1 cellular context compared by ENCODE assay signal in the genomic region with DNA sequence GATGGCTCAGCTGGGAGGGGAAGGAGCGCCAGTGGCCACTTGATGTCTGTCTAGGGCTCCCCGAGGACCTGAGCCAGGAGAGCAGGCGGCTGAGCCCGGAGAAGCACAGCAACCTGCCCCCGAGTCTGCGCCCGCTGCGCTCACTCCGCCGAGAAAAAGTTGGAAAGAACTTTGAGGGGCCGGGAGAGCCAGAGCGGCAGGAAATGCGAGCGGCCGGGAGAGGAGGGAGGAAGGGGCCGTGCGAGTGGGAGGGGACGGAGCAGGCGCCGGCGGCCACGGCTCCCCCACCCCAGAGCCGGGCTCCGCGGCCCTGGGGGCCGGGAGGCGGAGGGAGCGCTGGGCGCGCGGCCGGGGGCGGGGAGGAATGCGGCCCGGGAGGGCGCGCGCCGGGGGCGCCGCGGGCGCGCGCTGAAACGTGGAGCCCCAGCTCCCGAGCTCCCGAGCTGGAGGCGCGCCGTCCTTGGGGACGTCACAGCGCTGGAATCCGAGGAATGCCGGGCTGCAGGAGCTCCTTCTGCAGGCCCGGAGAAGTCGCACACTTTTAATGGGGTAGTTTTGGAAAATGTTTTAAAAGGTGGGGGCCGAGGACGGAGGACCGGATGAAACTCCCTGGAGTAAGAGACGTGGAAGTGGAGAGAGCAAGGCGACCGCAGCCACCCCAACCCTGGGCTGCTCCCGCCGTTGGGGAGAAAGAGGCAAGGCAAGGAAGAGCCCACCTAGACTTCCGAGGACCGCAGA.
TF ChIP-seq lines count a peak whose summit lies in the region.

A gene (minus strand): TSS at position 167 of the 738 bp plus-strand sequence. CDS start 86,799 bp downstream, outside the sequence.

TF ChIP-seq in HepG2, 621 proteins besides CTCF, POLR2A, EP300 and RAD21 (continued from another document and continues in another):
- TF ChIP-seq, protein P1, sequence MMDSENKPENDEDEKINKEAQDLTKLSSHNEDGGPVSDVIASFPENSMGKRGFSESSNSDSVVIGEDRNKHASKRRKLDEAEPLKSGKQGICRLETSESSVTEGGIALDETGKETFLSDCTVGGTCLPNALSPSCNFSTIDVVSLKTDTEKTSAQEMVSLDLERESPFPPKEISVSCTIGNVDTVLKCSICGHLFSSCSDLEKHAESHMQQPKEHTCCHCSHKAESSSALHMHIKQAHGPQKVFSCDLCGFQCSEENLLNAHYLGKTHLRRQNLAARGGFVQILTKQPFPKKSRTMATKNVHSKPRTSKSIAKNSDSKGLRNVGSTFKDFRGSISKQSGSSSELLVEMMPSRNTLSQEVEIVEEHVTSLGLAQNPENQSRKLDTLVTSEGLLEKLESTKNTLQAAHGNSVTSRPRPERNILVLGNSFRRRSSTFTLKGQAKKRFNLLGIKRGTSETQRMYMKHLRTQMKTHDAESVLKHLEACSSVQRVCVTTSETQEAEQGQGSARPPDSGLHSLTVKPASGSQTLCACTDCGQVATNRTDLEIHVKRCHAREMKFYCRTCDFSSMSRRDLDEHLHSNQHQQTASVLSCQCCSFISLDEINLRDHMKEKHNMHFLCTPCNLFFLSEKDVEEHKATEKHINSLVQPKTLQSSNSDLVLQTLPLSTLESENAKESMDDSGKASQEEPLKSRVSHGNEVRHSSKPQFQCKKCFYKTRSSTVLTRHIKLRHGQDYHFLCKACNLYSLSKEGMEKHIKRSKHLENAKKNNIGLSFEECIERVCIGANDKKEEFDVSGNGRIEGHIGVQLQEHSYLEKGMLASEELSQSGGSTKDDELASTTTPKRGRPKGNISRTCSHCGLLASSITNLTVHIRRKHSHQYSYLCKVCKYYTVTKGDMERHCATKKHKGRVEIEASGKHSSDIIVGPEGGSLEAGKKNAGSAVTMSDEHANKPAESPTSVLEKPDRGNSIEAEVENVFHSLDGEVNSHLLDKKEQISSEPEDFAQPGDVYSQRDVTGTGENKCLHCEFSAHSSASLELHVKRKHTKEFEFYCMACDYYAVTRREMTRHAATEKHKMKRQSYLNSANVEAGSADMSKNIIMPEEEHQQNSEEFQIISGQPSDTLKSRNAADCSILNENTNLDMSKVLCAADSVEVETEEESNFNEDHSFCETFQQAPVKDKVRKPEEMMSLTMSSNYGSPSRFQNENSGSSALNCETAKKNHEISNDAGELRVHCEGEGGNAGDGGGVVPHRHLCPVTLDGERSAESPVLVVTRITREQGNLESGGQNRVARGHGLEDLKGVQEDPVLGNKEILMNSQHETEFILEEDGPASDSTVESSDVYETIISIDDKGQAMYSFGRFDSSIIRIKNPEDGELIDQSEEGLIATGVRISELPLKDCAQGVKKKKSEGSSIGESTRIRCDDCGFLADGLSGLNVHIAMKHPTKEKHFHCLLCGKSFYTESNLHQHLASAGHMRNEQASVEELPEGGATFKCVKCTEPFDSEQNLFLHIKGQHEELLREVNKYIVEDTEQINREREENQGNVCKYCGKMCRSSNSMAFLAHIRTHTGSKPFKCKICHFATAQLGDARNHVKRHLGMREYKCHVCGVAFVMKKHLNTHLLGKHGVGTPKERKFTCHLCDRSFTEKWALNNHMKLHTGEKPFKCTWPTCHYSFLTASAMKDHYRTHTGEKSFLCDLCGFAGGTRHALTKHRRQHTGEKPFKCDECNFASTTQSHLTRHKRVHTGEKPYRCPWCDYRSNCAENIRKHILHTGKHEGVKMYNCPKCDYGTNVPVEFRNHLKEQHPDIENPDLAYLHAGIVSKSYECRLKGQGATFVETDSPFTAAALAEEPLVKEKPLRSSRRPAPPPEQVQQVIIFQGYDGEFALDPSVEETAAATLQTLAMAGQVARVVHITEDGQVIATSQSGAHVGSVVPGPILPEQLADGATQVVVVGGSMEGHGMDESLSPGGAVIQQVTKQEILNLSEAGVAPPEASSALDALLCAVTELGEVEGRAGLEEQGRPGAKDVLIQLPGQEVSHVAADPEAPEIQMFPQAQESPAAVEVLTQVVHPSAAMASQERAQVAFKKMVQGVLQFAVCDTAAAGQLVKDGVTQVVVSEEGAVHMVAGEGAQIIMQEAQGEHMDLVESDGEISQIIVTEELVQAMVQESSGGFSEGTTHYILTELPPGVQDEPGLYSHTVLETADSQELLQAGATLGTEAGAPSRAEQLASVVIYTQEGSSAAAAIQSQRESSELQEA (CRISPR knock-in tag; IDR thresholded peaks at IDR 0.05; ENCODE audit: not compliant biosample characterization) = no peak
- TF ChIP-seq XRCC5 (optimal IDR thresholded peaks at IDR 0.05; ENCODE audit: low read length) (no peak), ZMYM2 (CRISPR knock-in tag; IDR thresholded peaks at IDR 0.05) (no peak), ZNF792 (CRISPR knock-in tag; IDR thresholded peaks at IDR 0.05) (no peak), ZBTB21 (CRISPR knock-in tag; IDR thresholded peaks at IDR 0.05) (no peak), ZNF552 (CRISPR knock-in tag; IDR thresholded peaks at IDR 0.05; ENCODE audit: borderline replicate concordance) (no peak), ISX (CRISPR knock-in tag; conservative IDR thresholded peaks at IDR 0.05) (no peak), MEF2D (CRISPR knock-in tag; IDR thresholded peaks at IDR 0.05) (peak; percentile 52; the same call in 1 of the 2 replicates), GTF2F1 (IDR thresholded peaks at IDR 0.05; ENCODE audit: low read length) (no peak)
- TF ChIP-seq, protein P2, sequence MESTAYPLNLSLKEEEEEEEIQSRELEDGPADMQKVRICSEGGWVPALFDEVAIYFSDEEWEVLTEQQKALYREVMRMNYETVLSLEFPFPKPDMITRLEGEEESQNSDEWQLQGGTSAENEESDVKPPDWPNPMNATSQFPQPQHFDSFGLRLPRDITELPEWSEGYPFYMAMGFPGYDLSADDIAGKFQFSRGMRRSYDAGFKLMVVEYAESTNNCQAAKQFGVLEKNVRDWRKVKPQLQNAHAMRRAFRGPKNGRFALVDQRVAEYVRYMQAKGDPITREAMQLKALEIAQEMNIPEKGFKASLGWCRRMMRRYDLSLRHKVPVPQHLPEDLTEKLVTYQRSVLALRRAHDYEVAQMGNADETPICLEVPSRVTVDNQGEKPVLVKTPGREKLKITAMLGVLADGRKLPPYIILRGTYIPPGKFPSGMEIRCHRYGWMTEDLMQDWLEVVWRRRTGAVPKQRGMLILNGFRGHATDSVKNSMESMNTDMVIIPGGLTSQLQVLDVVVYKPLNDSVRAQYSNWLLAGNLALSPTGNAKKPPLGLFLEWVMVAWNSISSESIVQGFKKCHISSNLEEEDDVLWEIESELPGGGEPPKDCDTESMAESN (CRISPR knock-in tag; conservative IDR thresholded peaks at IDR 0.05) = peak; percentile 32; the same call in 1 of the 2 replicates
- TF ChIP-seq, protein P3, sequence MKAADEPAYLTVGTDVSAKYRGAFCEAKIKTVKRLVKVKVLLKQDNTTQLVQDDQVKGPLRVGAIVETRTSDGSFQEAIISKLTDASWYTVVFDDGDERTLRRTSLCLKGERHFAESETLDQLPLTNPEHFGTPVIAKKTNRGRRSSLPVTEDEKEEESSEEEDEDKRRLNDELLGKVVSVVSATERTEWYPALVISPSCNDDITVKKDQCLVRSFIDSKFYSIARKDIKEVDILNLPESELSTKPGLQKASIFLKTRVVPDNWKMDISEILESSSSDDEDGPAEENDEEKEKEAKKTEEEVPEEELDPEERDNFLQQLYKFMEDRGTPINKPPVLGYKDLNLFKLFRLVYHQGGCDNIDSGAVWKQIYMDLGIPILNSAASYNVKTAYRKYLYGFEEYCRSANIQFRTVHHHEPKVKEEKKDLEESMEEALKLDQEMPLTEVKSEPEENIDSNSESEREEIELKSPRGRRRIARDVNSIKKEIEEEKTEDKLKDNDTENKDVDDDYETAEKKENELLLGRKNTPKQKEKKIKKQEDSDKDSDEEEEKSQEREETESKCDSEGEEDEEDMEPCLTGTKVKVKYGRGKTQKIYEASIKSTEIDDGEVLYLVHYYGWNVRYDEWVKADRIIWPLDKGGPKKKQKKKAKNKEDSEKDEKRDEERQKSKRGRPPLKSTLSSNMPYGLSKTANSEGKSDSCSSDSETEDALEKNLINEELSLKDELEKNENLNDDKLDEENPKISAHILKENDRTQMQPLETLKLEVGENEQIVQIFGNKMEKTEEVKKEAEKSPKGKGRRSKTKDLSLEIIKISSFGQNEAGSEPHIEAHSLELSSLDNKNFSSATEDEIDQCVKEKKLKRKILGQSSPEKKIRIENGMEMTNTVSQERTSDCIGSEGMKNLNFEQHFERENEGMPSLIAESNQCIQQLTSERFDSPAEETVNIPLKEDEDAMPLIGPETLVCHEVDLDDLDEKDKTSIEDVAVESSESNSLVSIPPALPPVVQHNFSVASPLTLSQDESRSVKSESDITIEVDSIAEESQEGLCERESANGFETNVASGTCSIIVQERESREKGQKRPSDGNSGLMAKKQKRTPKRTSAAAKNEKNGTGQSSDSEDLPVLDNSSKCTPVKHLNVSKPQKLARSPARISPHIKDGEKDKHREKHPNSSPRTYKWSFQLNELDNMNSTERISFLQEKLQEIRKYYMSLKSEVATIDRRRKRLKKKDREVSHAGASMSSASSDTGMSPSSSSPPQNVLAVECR (CRISPR knock-in tag; IDR thresholded peaks at IDR 0.05; ENCODE audit: borderline replicate concordance) = peak; percentile 44; the same call in 1 of the 2 replicates
- TF ChIP-seq, protein P4, sequence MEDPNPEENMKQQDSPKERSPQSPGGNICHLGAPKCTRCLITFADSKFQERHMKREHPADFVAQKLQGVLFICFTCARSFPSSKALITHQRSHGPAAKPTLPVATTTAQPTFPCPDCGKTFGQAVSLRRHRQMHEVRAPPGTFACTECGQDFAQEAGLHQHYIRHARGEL (CRISPR knock-in tag; IDR thresholded peaks at IDR 0.05) = no peak
- TF ChIP-seq, protein P5, sequence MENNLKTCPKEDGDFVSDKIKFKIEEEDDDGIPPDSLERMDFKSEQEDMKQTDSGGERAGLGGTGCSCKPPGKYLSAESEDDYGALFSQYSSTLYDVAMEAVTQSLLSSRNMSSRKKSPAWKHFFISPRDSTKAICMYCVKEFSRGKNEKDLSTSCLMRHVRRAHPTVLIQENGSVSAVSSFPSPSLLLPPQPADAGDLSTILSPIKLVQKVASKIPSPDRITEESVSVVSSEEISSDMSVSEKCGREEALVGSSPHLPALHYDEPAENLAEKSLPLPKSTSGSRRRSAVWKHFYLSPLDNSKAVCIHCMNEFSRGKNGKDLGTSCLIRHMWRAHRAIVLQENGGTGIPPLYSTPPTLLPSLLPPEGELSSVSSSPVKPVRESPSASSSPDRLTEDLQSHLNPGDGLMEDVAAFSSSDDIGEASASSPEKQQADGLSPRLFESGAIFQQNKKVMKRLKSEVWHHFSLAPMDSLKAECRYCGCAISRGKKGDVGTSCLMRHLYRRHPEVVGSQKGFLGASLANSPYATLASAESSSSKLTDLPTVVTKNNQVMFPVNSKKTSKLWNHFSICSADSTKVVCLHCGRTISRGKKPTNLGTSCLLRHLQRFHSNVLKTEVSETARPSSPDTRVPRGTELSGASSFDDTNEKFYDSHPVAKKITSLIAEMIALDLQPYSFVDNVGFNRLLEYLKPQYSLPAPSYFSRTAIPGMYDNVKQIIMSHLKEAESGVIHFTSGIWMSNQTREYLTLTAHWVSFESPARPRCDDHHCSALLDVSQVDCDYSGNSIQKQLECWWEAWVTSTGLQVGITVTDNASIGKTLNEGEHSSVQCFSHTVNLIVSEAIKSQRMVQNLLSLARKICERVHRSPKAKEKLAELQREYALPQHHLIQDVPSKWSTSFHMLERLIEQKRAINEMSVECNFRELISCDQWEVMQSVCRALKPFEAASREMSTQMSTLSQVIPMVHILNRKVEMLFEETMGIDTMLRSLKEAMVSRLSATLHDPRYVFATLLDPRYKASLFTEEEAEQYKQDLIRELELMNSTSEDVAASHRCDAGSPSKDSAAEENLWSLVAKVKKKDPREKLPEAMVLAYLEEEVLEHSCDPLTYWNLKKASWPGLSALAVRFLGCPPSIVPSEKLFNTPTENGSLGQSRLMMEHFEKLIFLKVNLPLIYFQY (CRISPR knock-in tag; IDR thresholded peaks at IDR 0.05; ENCODE audit: borderline replicate concordance) = no peak
- TF ChIP-seq, protein P6, sequence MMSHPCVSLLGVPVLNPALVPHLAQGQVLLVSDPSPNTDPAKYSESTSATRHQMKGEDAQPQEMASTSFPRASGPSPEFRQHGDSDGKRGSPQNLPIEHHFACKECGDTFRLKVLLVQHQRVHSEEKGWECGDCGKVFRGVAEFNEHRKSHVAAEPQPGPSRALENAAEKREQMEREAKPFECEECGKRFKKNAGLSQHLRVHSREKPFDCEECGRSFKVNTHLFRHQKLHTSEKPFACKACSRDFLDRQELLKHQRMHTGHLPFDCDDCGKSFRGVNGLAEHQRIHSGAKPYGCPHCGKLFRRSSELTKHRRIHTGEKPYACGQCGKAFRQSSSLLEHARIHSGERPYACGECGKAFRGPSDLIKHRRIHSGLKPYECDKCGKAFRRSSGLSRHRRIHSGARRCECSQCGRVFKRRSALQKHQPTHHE (CRISPR knock-in tag; IDR thresholded peaks at IDR 0.05; ENCODE audit: borderline replicate concordance) = no peak
- TF ChIP-seq, protein P7, sequence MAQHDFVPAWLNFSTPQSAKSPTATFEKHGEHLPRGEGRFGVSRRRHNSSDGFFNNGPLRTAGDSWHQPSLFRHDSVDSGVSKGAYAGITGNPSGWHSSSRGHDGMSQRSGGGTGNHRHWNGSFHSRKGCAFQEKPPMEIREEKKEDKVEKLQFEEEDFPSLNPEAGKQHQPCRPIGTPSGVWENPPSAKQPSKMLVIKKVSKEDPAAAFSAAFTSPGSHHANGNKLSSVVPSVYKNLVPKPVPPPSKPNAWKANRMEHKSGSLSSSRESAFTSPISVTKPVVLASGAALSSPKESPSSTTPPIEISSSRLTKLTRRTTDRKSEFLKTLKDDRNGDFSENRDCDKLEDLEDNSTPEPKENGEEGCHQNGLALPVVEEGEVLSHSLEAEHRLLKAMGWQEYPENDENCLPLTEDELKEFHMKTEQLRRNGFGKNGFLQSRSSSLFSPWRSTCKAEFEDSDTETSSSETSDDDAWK (CRISPR knock-in tag; IDR thresholded peaks at IDR 0.05) = no peak
- TF ChIP-seq, protein P8, sequence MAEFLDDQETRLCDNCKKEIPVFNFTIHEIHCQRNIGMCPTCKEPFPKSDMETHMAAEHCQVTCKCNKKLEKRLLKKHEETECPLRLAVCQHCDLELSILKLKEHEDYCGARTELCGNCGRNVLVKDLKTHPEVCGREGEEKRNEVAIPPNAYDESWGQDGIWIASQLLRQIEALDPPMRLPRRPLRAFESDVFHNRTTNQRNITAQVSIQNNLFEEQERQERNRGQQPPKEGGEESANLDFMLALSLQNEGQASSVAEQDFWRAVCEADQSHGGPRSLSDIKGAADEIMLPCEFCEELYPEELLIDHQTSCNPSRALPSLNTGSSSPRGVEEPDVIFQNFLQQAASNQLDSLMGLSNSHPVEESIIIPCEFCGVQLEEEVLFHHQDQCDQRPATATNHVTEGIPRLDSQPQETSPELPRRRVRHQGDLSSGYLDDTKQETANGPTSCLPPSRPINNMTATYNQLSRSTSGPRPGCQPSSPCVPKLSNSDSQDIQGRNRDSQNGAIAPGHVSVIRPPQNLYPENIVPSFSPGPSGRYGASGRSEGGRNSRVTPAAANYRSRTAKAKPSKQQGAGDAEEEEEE (CRISPR knock-in tag; IDR thresholded peaks at IDR 0.05; ENCODE audit: borderline replicate concordance) = no peak
- TF ChIP-seq, protein P9, sequence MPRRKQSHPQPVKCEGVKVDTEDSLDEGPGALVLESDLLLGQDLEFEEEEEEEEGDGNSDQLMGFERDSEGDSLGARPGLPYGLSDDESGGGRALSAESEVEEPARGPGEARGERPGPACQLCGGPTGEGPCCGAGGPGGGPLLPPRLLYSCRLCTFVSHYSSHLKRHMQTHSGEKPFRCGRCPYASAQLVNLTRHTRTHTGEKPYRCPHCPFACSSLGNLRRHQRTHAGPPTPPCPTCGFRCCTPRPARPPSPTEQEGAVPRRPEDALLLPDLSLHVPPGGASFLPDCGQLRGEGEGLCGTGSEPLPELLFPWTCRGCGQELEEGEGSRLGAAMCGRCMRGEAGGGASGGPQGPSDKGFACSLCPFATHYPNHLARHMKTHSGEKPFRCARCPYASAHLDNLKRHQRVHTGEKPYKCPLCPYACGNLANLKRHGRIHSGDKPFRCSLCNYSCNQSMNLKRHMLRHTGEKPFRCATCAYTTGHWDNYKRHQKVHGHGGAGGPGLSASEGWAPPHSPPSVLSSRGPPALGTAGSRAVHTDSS (CRISPR knock-in tag; conservative IDR thresholded peaks at IDR 0.05) = no peak
